ENCODE assay signal across 1 cellular context in the genomic region with DNA sequence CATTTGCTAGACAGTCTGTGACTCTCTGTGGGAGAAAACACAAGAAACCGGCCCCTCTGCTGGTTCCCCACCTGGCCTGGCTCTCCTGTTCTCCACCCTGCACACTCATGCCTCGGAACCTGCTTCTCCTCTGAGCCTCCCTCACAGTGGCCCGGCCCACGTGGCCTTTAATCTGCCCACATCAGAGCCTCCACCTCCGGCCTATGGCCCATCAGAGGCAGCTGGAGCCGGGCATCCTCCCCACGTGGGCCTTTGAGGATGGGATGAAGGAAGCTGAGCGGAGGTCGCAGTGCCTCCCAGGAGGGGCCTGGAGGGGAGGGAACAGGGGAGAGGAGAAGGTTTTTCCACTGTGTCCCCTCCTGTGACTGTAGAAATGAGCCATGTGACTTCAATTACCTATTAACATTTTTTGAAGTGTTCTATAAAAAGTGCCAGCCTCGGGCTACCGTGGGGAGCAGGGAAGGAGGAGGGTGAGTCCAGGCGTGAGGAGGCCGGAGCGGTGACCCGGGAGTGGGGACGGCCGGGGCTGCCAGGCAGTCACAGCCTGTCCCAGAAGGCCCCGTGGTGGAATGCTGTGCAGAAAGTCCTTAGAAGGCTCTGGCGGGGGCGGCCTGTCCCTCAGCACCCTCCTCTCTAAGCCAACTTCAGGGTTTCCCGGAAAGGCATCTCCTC.
TF ChIP-seq lines count a peak whose summit lies in the region.

No MANE protein-coding gene starts in this region.

TF ChIP-seq in HepG2, 621 proteins besides CTCF, POLR2A, EP300 and RAD21:
- 0 out of 2 replicates have a peak, but pooled peaks have one; percentile 18 for TF ChIP-seq TCF7 (IDR thresholded peaks at IDR 0.05; ENCODE audit: low read depth)
- TF ChIP-seq ZNF253 (CRISPR knock-in tag; IDR thresholded peaks at IDR 0.05; ENCODE audit: borderline replicate concordance): no peak
- TF ChIP-seq, protein P1, sequence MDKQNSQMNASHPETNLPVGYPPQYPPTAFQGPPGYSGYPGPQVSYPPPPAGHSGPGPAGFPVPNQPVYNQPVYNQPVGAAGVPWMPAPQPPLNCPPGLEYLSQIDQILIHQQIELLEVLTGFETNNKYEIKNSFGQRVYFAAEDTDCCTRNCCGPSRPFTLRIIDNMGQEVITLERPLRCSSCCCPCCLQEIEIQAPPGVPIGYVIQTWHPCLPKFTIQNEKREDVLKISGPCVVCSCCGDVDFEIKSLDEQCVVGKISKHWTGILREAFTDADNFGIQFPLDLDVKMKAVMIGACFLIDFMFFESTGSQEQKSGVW (CRISPR knock-in tag; IDR thresholded peaks at IDR 0.05; ENCODE audit: borderline replicate concordance): no peak
- no peak for TF ChIP-seq ELK4 (CRISPR knock-in tag; IDR thresholded peaks at IDR 0.05; ENCODE audit: borderline replicate concordance)
- TF ChIP-seq, protein P2, sequence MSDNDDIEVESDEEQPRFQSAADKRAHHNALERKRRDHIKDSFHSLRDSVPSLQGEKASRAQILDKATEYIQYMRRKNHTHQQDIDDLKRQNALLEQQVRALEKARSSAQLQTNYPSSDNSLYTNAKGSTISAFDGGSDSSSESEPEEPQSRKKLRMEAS (IDR thresholded peaks at IDR 0.05): peak; percentile 66
- TF ChIP-seq, protein P3, sequence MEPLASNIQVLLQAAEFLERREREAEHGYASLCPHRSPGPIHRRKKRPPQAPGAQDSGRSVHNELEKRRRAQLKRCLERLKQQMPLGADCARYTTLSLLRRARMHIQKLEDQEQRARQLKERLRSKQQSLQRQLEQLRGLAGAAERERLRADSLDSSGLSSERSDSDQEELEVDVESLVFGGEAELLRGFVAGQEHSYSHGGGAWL (CRISPR knock-in tag; IDR thresholded peaks at IDR 0.05): 0 out of 2 replicates have a peak, but pooled peaks have one; percentile 24
- TF ChIP-seq ZNF383 (CRISPR knock-in tag; IDR thresholded peaks at IDR 0.05; ENCODE audit: borderline replicate concordance): no peak
- TF ChIP-seq SAP130 (CRISPR knock-in tag; IDR thresholded peaks at IDR 0.05; ENCODE audit: low read depth): 0 out of 2 replicates have a peak, but pooled peaks have one; percentile 25
- TF ChIP-seq HMGA1 (CRISPR knock-in tag; conservative IDR thresholded peaks at IDR 0.05): no peak
- TF ChIP-seq ZBTB38 (CRISPR knock-in tag; IDR thresholded peaks at IDR 0.05): no peak
- no peak for TF ChIP-seq ELF4 (CRISPR knock-in tag; IDR thresholded peaks at IDR 0.05; ENCODE audit: borderline replicate concordance)
- TF ChIP-seq FOXA1 (IDR thresholded peaks at IDR 0.05): no peak
- no peak for TF ChIP-seq FOXA1 (CRISPR knock-in tag; IDR thresholded peaks at IDR 0.05)
- TF ChIP-seq UBTF (CRISPR knock-in tag; IDR thresholded peaks at IDR 0.05): peak; percentile 52
- no peak for TF ChIP-seq ZNF788 (CRISPR knock-in tag; IDR thresholded peaks at IDR 0.05; ENCODE audit: borderline replicate concordance)
- TF ChIP-seq, protein P4, sequence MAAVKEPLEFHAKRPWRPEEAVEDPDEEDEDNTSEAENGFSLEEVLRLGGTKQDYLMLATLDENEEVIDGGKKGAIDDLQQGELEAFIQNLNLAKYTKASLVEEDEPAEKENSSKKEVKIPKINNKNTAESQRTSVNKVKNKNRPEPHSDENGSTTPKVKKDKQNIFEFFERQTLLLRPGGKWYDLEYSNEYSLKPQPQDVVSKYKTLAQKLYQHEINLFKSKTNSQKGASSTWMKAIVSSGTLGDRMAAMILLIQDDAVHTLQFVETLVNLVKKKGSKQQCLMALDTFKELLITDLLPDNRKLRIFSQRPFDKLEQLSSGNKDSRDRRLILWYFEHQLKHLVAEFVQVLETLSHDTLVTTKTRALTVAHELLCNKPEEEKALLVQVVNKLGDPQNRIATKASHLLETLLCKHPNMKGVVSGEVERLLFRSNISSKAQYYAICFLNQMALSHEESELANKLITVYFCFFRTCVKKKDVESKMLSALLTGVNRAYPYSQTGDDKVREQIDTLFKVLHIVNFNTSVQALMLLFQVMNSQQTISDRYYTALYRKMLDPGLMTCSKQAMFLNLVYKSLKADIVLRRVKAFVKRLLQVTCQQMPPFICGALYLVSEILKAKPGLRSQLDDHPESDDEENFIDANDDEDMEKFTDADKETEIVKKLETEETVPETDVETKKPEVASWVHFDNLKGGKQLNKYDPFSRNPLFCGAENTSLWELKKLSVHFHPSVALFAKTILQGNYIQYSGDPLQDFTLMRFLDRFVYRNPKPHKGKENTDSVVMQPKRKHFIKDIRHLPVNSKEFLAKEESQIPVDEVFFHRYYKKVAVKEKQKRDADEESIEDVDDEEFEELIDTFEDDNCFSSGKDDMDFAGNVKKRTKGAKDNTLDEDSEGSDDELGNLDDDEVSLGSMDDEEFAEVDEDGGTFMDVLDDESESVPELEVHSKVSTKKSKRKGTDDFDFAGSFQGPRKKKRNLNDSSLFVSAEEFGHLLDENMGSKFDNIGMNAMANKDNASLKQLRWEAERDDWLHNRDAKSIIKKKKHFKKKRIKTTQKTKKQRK (IDR thresholded peaks at IDR 0.05; ENCODE audit: low read length): no peak
- TF ChIP-seq ZNF576 (CRISPR knock-in tag; IDR thresholded peaks at IDR 0.05): no peak
- no peak for TF ChIP-seq SP1 (IDR thresholded peaks at IDR 0.05)
- TF ChIP-seq SP1 (CRISPR knock-in tag; IDR thresholded peaks at IDR 0.05): no peak
- TF ChIP-seq ZNF790 (CRISPR knock-in tag; IDR thresholded peaks at IDR 0.05; ENCODE audit: borderline replicate concordance): no peak
- 0 out of 2 replicates have a peak, but pooled peaks have one; percentile 5 for TF ChIP-seq PCBP1 (IDR thresholded peaks at IDR 0.05; ENCODE audit: borderline replicate concordance, low read depth, low read length)
- no peak for TF ChIP-seq CHD2 (IDR thresholded peaks at IDR 0.05; ENCODE audit: low read depth, low read length)
- TF ChIP-seq SPEN (CRISPR knock-in tag; IDR thresholded peaks at IDR 0.05; ENCODE audit: low read depth): no peak
- TF ChIP-seq ZNF263 (CRISPR knock-in tag; IDR thresholded peaks at IDR 0.05): peak; percentile 56; the same call in 1 of the 2 replicates
- no peak for TF ChIP-seq KAT7 (CRISPR knock-in tag; IDR thresholded peaks at IDR 0.05; ENCODE audit: borderline replicate concordance)
- 0 out of 2 replicates have a peak, but pooled peaks have one; percentile 13 for TF ChIP-seq SALL1 (CRISPR knock-in tag; IDR thresholded peaks at IDR 0.05)
- TF ChIP-seq, protein P5, sequence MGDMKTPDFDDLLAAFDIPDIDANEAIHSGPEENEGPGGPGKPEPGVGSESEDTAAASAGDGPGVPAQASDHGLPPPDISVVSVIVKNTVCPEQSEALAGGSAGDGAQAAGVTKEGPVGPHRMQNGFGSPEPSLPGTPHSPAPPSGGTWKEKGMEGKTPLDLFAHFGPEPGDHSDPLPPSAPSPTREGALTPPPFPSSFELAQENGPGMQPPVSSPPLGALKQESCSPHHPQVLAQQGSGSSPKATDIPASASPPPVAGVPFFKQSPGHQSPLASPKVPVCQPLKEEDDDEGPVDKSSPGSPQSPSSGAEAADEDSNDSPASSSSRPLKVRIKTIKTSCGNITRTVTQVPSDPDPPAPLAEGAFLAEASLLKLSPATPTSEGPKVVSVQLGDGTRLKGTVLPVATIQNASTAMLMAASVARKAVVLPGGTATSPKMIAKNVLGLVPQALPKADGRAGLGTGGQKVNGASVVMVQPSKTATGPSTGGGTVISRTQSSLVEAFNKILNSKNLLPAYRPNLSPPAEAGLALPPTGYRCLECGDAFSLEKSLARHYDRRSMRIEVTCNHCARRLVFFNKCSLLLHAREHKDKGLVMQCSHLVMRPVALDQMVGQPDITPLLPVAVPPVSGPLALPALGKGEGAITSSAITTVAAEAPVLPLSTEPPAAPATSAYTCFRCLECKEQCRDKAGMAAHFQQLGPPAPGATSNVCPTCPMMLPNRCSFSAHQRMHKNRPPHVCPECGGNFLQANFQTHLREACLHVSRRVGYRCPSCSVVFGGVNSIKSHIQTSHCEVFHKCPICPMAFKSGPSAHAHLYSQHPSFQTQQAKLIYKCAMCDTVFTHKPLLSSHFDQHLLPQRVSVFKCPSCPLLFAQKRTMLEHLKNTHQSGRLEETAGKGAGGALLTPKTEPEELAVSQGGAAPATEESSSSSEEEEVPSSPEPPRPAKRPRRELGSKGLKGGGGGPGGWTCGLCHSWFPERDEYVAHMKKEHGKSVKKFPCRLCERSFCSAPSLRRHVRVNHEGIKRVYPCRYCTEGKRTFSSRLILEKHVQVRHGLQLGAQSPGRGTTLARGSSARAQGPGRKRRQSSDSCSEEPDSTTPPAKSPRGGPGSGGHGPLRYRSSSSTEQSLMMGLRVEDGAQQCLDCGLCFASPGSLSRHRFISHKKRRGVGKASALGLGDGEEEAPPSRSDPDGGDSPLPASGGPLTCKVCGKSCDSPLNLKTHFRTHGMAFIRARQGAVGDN (CRISPR knock-in tag; IDR thresholded peaks at IDR 0.05): peak; percentile 68
- peak; percentile 31; the same call in 1 of the 2 replicates for TF ChIP-seq MNT (IDR thresholded peaks at IDR 0.05)
- no peak for TF ChIP-seq ARNT2 (CRISPR knock-in tag; IDR thresholded peaks at IDR 0.05; ENCODE audit: low read depth)
- 0 out of 2 replicates have a peak, but pooled peaks have one; percentile 20 for TF ChIP-seq KDM1A (CRISPR knock-in tag; IDR thresholded peaks at IDR 0.05)
- no peak for TF ChIP-seq ZNF124 (CRISPR knock-in tag; IDR thresholded peaks at IDR 0.05)
- peak; percentile 51; the same call in 1 of the 2 replicates for TF ChIP-seq MYC (CRISPR knock-in tag; IDR thresholded peaks at IDR 0.05; ENCODE audit: borderline replicate concordance)
- TF ChIP-seq AHR (CRISPR knock-in tag; IDR thresholded peaks at IDR 0.05): 0 out of 2 replicates have a peak, but pooled peaks have one; percentile 34
- 0 out of 2 replicates have a peak, but pooled peaks have one; percentile 52 for TF ChIP-seq HNRNPL (IDR thresholded peaks at IDR 0.05; ENCODE audit: low read depth, low read length)
- TF ChIP-seq ZMAT3 (CRISPR knock-in tag; conservative IDR thresholded peaks at IDR 0.05): no peak
